ENCODE assay signal across 8 cellular contexts in the genomic region with DNA sequence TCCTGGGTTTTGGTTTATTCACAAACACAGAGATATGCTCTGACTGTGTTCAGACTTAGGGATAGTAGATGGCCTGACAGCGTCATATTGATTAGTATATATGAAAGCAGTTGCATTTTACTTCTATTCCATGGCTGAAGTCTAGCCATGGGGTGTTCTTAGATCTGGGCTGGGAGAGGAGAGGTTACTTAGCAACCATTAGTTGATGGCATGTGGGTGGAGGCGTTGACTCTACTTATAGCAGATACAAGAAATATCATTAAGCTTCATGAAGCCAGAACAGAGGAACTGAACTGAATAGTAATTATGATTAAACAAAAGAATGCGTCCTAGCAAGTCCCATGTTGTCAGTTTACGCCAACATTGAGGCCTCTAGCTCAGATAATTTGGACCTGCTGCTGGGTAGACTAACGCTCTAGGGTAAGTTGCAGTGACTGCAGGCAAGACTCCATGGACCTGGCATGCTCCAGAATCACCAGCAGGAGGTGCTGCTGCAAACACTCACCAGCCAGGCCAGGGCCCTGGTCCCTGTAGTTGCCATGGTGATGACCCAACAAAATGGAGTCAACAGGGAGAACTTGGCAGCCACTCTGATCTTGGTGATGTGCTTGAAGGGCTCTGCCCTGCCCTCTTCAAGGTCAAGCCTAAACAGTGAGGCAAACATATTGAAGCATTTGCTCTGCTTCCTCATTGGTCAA.
DNase-seq lines count a peak whose midpoint lies in the region; ATAC-seq, FAIRE-seq and TF ChIP-seq lines count a peak whose summit lies in the region.

No MANE protein-coding gene starts in this region.

- TF ChIP-seq CTCF in AG04450 (IDR thresholded peaks at IDR 0.05; ENCODE audit: low read depth, low read length) (0 out of 2 replicates have a peak, but pooled peaks have one; percentile 3), GM12874 (IDR thresholded peaks at IDR 0.05; ENCODE audit: insufficient read depth, low read depth, low read length) (peak; percentile 61)

- no peaks in the 10 kb centered on the region for H3K9me3 ChIP-seq in AG04450 (ENCODE audit: control insufficient read depth, insufficient read depth, low read length)

- no peak for DNase-seq in AG04450 (ENCODE audit: low read depth, low spot score)
- peak; percentile 17 for DNase-seq in RPMI8226
- DNase-seq in iPS DF 4.7 (ENCODE audit: extremely low read depth, low spot score) = peak; percentile 60
- no peak for DNase-seq in activated naive CD4-positive, alpha-beta T cell treated with Interleukin-2 at 50 U/mL for 16 hours
- DNase-seq in RCC 7860 (ENCODE audit: low spot score) = no peak

- CTCF ChIA-PET in AG04450 (lab: Charles Lee) = no interaction called here

- no peak overlapping the region for H3K27ac ChIP-seq in AG04450 (ENCODE audit: low read depth, low read length)

- peaks cover 15% of the 10 kb centered on the region for H3K27me3 ChIP-seq in AG04450 (ENCODE audit: control insufficient read depth, insufficient read depth, low read length)

- POLR2A ChIA-PET in AG04450 (lab: Yijun Ruan, JAX) = no interaction called here

- ATAC-seq in HG02588 (IDR thresholded peaks at IDR 0.05; ENCODE audit: unreplicated experiment) (no peak), HG02973 (IDR thresholded peaks at IDR 0.05; ENCODE audit: unreplicated experiment) (no peak)

- no peak overlapping the region for H3K4me3 ChIP-seq in AG04450 (ENCODE audit: low read depth, low read length)

- no peak for FAIRE-seq in RCC 7860 (lab: Jason Lieb, UNC)

Comparison
In these comparisons a context has a peak if more than half of its experiments do, and no peak if none do; other contexts are left out.
1. DNase-seq: peak in RPMI8226 (single experiment) and iPS DF 4.7 (single experiment); none in AG04450 (single experiment), activated naive CD4-positive, alpha-beta T cell treated with Interleukin-2 at 50 U/mL for 16 hours (single experiment) and RCC 7860 (single experiment).